19 cellular contexts compared by ENCODE assay signal in the genomic region with DNA sequence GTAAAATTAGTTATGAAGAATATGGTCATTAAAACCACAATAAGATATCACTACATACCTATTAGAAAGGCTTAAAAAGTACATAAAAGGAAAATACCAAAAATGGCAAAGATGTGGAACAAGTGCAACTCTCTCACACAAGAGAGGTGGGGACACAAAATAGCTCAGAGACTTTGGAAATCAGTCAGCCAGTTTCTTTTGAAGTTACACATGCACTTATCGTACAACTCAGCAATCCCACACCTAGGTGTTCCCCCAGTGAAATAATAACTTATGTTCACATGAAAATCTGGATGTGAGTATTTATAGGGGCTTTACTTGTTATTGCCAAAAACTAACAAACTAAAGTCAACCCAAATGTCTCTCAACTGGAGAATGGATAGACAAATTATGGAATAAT. TPM values are rescaled to one million over a fixed set of nuclear protein-coding genes. Genes with fewer than 3 reads are reported as not detected.
DNase-seq lines count a peak whose midpoint lies in the region; ATAC-seq, FAIRE-seq and TF ChIP-seq lines count a peak whose summit lies in the region.
"Had no signal": no experiment of that assay in that cellular context is flagged by ENCODE, and none has a peak within 500 bp of the region (broad histone marks: within the 10 kb centered on the region; RNA-seq: fewer than 3 reads in every experiment).

No MANE protein-coding gene starts in this region.

- SMC1A ChIA-PET in GM12878 (lab: Charles Lee; ENCODE audit: uncharacterized antibody, unreplicated experiment): interaction anchor here (0.9 kb wide), 1 partner anchor 124 kb away, joined by 3 read pairs; no protein-coding TSS in a partner anchor

- in situ Hi-C loops in GM12878 (cut with MboI): loop anchor here (25.0 kb wide), 1 partner anchor 647 kb away; no protein-coding TSS in a partner anchor

- no peak overlapping the region for H3K9ac ChIP-seq in GM12878 (ENCODE audit: control insufficient read depth, insufficient read depth, low read length)
- H3K9ac ChIP-seq: BLaER1 treated with 17β-estradiol and CSF1 and Interleukin-3, amounts not matched to agents 10 nM and 100 nM had no signal

- TF ChIP-seq EP300 in GM12878 (IDR thresholded peaks at IDR 0.05; ENCODE audit: borderline replicate concordance in 1 of 2, control insufficient read depth in 1 of 2, low read depth in 2 of 2, low read length in 2 of 2): no peak

- H3K4me3 Mint-ChIP-seq in activated T-cell treated with anti-CD3 and anti-CD28 coated beads, Interleukin-2, amount 50 U/mL, for 72 hours: no peak overlapping the region
- no peak overlapping the region for H3K4me3 Mint-ChIP-seq in activated CD8-positive, alpha-beta memory T cell treated with anti-CD3 and anti-CD28 coated beads, Interleukin-2, amount 10 ng/mL, durations not matched to agents 7 days and 5 days
- H3K4me3 Mint-ChIP-seq: B cell; CD8-positive, alpha-beta T cell had no signal

- TF ChIP-seq CTCF in GM12878 (IDR thresholded peaks at IDR 0.05 in 2 of 3, conservative IDR thresholded peaks at IDR 0.05 in 1 of 3; ENCODE audit: control insufficient read depth in 2 of 3, extremely low read depth in 1 of 3, insufficient read depth in 1 of 3, low read depth in 3 of 3, low read length in 3 of 3): no peak

- no peaks in the 10 kb centered on the region for H4K20me1 ChIP-seq in GM12878 (ENCODE audit: control insufficient read depth, insufficient read depth)
- H4K20me1 ChIP-seq: BLaER1 treated with 17β-estradiol and CSF1 and Interleukin-3, amounts not matched to agents 10 nM and 100 nM had no signal

- H3K4me1 ChIP-seq in GM12878 (ENCODE audit: control insufficient read depth, insufficient read depth, low read length): no peaks in the 10 kb centered on the region
- H3K4me1 ChIP-seq: BLaER1 treated with 17β-estradiol and CSF1 and Interleukin-3, amounts not matched to agents 10 nM and 100 nM; HAP-1 had no signal

- CTCF ChIA-PET in GM12878 (lab: Yijun Ruan, JAX): no interaction called here
- CTCF ChIA-PET in activated CD8-positive, alpha-beta memory T cell treated with anti-CD3 and anti-CD28 coated beads, Interleukin-2, amount 10 ng/mL, durations not matched to agents 7 days and 5 days (lab: Charles Lee): no interaction called here

- no peak overlapping the region for H2AFZ ChIP-seq in GM12878 (ENCODE audit: control insufficient read depth, low read depth, low read length)

- BruUV-seq in GM12878 (replicated peaks; lab: Mats Ljungman, UMichigan): no TSS peak

- peaks cover 15% of the 10 kb centered on the region for H3K27me3 Mint-ChIP-seq in activated T-cell treated with anti-CD3 and anti-CD28 coated beads, Interleukin-2, amount 50 U/mL, for 72 hours (ENCODE audit: low read depth)
- peaks cover 26% of the 10 kb centered on the region for H3K27me3 Mint-ChIP-seq in activated CD8-positive, alpha-beta memory T cell treated with anti-CD3 and anti-CD28 coated beads, Interleukin-2, amount 10 ng/mL, durations not matched to agents 7 days and 5 days

- intact Hi-C loops in GM12878 (cut with micrococcal nuclease; ENCODE audit: unreplicated experiment): loop anchor here (5.0 to 10.0 kb wide), 2 partner anchors 201 to 252 kb away; no protein-coding TSS in a partner anchor

- H3K27me3 ChIP-seq in GM12878 (replicated peaks in 1 of 2; ENCODE audit: control insufficient read depth in 2 of 2, insufficient read depth in 2 of 2, low read length in 1 of 2): no peaks in the 10 kb centered on the region
- H3K27me3 ChIP-seq: BLaER1 treated with 17β-estradiol and CSF1 and Interleukin-3, amounts not matched to agents 10 nM and 100 nM had no signal

- peaks cover 3 to 4% of the 10 kb centered on the region in 2 donors for H3K9me3 Mint-ChIP-seq in activated T-cell treated with anti-CD3 and anti-CD28 coated beads, Interleukin-2, amount 50 U/mL, for 72 hours
- no peaks in the 10 kb centered on the region for H3K9me3 Mint-ChIP-seq in activated CD8-positive, alpha-beta memory T cell treated with anti-CD3 and anti-CD28 coated beads, Interleukin-2, amount 10 ng/mL, durations not matched to agents 7 days and 5 days (ENCODE audit: low read depth)
- H3K9me3 Mint-ChIP-seq: CD8-positive, alpha-beta T cell had no signal

- peak; percentile 79 to 85 for ATAC-seq in activated T-cell treated with anti-CD3 and anti-CD28 coated beads, Interleukin-2, amount 50 U/mL, for 72 hours (replicated peaks in 1 of 2)
- ATAC-seq in GM18868 (IDR thresholded peaks at IDR 0.05; ENCODE audit: unreplicated experiment) (peak; percentile 44), GM12878 (peak; percentile 46; the same call in 2 of the 3 replicates), GM18870 (IDR thresholded peaks at IDR 0.05; ENCODE audit: unreplicated experiment) (no peak)
- no peak for ATAC-seq in activated CD8-positive, alpha-beta memory T cell treated with anti-CD3 and anti-CD28 coated beads, Interleukin-2, amount 10 ng/mL, durations not matched to agents 7 days and 5 days
- ATAC-seq: CD8-positive, alpha-beta T cell had no signal

- H3K27ac ChIP-seq in GM12878 (ENCODE audit: control insufficient read depth, insufficient read depth): no peak overlapping the region
- H3K27ac ChIP-seq: BLaER1 treated with 17β-estradiol and CSF1 and Interleukin-3, amounts not matched to agents 10 nM and 100 nM; HL-60 had no signal

- H3K4me2 ChIP-seq in GM12878 (ENCODE audit: control insufficient read depth, insufficient read depth): no peak overlapping the region
- H3K4me2 ChIP-seq: BLaER1 treated with 17β-estradiol and CSF1 and Interleukin-3, amounts not matched to agents 10 nM and 100 nM had no signal

- POLR2A ChIA-PET in GM12878 (lab: Charles Lee): interaction anchor here (0.5 kb wide), 1 partner anchor 113 kb away, joined by 3 read pairs; no protein-coding TSS in a partner anchor

- no peak for FAIRE-seq in GM12878 (lab: Jason Lieb, UNC)
- FAIRE-seq: GM12891, GM18507, H1 had no signal

- H3K36me3 ChIP-seq in GM12878 (ENCODE audit: control insufficient read depth in 2 of 2, insufficient read depth in 2 of 2, low read length in 1 of 2): no peaks in the 10 kb centered on the region
- H3K36me3 ChIP-seq: BLaER1 treated with 17β-estradiol and CSF1 and Interleukin-3, amounts not matched to agents 10 nM and 100 nM; HAP-1 had no signal

- RAD21 ChIA-PET in GM12878 (lab: Charles Lee; ENCODE audit: unreplicated experiment): no interaction called here

- no peaks in the 10 kb centered on the region for H3K9me3 ChIP-seq in GM12878 (replicated peaks; ENCODE audit: control insufficient read depth, insufficient read depth, low read length)
- H3K9me3 ChIP-seq: HAP-1 had no signal

- peaks cover 26% of the 10 kb centered on the region for H3K4me1 Mint-ChIP-seq in activated T-cell treated with anti-CD3 and anti-CD28 coated beads, Interleukin-2, amount 50 U/mL, for 72 hours (ENCODE audit: low read depth)
- H3K4me1 Mint-ChIP-seq in activated CD8-positive, alpha-beta memory T cell treated with anti-CD3 and anti-CD28 coated beads, Interleukin-2, amount 10 ng/mL, durations not matched to agents 7 days and 5 days: peaks cover 6% of the 10 kb centered on the region

- DNase-seq in activated T-cell treated with anti-CD3 and anti-CD28 coated beads, Interleukin-2, amount 50 U/mL, for 72 hours: no peak
- no peak for DNase-seq in activated T-cell treated with anti-CD3 and anti-CD28 coated beads, Interleukin-2, amount 50 U/mL, for 1 hour
- DNase-seq in GM12878 (ENCODE audit: low read depth, low spot score) (no peak), H4 (ENCODE audit: low spot score) (no peak)
- no peak for DNase-seq in activated CD8-positive, alpha-beta memory T cell treated with anti-CD3 and anti-CD28 coated beads, Interleukin-2, amount 10 ng/mL, durations not matched to agents 7 days and 5 days
- DNase-seq: 8988T; Calu3; CD8-positive, alpha-beta T cell; DMS79 treated with DMSO at 0.1 percent for 48 hours; GF-D8 had no signal

- peaks cover 5 to 11% of the 10 kb centered on the region in 2 donors for H3K36me3 Mint-ChIP-seq in activated T-cell treated with anti-CD3 and anti-CD28 coated beads, Interleukin-2, amount 50 U/mL, for 72 hours (ENCODE audit: insufficient read depth in 2 of 2)
- H3K36me3 Mint-ChIP-seq in activated CD8-positive, alpha-beta memory T cell treated with anti-CD3 and anti-CD28 coated beads, Interleukin-2, amount 10 ng/mL, durations not matched to agents 7 days and 5 days: peaks cover 11% of the 10 kb centered on the region
- H3K36me3 Mint-ChIP-seq: CD8-positive, alpha-beta T cell had no signal

- H3K4me3 ChIP-seq in GM12878: no peak overlapping the region
- H3K4me3 ChIP-seq: BLaER1 treated with 17β-estradiol and CSF1 and Interleukin-3, amounts not matched to agents 10 nM and 100 nM; HAP-1 had no signal

- H3K79me2 ChIP-seq in GM12878 (ENCODE audit: control insufficient read depth, insufficient read depth, low read length): no peaks in the 10 kb centered on the region

- TF ChIP-seq RAD21 in GM12878 (IDR thresholded peaks at IDR 0.05; ENCODE audit: insufficient read depth, low read depth, low read length): no peak

- no peak overlapping the region for H3K27ac Mint-ChIP-seq in activated T-cell treated with anti-CD3 and anti-CD28 coated beads, Interleukin-2, amount 50 U/mL, for 72 hours
- no peak overlapping the region for H3K27ac Mint-ChIP-seq in activated CD8-positive, alpha-beta memory T cell treated with anti-CD3 and anti-CD28 coated beads, Interleukin-2, amount 10 ng/mL, durations not matched to agents 7 days and 5 days
- H3K27ac Mint-ChIP-seq: B cell; CD8-positive, alpha-beta T cell had no signal

- no peak for TF ChIP-seq POLR2A in GM12878 (IDR thresholded peaks at IDR 0.05; ENCODE audit: low read depth, low read length)

- WGBS in GM12878 (ENCODE audit: insufficient coverage, insufficient replicate concordance, low lambda C conversion rate, missing lambda C conversion rate): 4% methylated on average over 1 of the region's 1 CpG

RNA-seq across cellular contexts. Expression of gene RICTOR, which starts 9.8 kb away (rescaled TPM):
- 10 to 100 TPM; 34.6 to 47.0 TPM for total RNA-seq in activated T-cell treated with anti-CD3 and anti-CD28 coated beads, Interleukin-2, amount 50 U/mL, for 72 hours
- 293 and 299 TPM in 2 replicates for total RNA-seq in GM12878 (2013; cell fraction: nucleolus; rRNA removed)
- total RNA-seq in GM12878 (2014; rRNA removed): 12.4 and 18.2 TPM in 2 replicates
- 16.0 and 16.3 TPM in 2 replicates for total RNA-seq in GM12878 (2014; rRNA removed; fragmentation: Illumina TruSeq; extraction: Trizol)
- 14.4 and 15.4 TPM in 2 replicates for total RNA-seq in GM12878 (2021)
- 3.8 TPM for polyA plus RNA-seq in GM12878 (2011; ENCODE audit: low read depth)
- polyA plus RNA-seq in GM12878 (2011; rRNA removed): 23.0 and 37.1 TPM in 2 replicates
- 7.1 and 9.3 TPM in 2 replicates for polyA plus RNA-seq in GM12878 (2011; cell fraction: cytosol; rRNA removed)
- polyA plus RNA-seq in GM12878 (2011; cell fraction: nucleus; rRNA removed): 41.4 and 51.7 TPM in 2 replicates
- 7.5 and 8.9 TPM in 2 replicates for polyA plus RNA-seq in GM12878 (2012)
- polyA plus RNA-seq in GM12878 (2014; fragmentation: Illumina TruSeq; extraction: Trizol): 7.9 and 11.1 TPM in 2 replicates
- 1 to 10 TPM; 2.7 to 5.4 TPM for polyA plus RNA-seq in GM12878 (2014; fragmentation: Nextera tagmentation; extraction: Ambion mirVana)
- 4.6 and 5.3 TPM in 2 replicates for polyA plus RNA-seq in GM12878 (2014; rRNA removed)
- 1 to 10 TPM; 4.9 to 5.8 TPM for polyA plus RNA-seq in GM12878 (2016; fragmentation: Nextera tagmentation; extraction: Ambion mirVana)
- polyA minus RNA-seq in GM12878 (2011; rRNA and poly(A)+ RNA removed): 77.4 and 118 TPM in 2 replicates
- polyA minus RNA-seq in GM12878 (2011; cell fraction: cytosol; rRNA and poly(A)+ RNA removed): 13.0 and 14.6 TPM in 2 replicates
- 82.8 and 110 TPM in 2 replicates for polyA minus RNA-seq in GM12878 (2011; cell fraction: nucleus; rRNA and poly(A)+ RNA removed)
- total RNA-seq in H4 (2014; rRNA removed; shearing (Covaris generic)): 11.9 and 12.2 TPM in 2 replicates
- total RNA-seq in activated CD8-positive, alpha-beta memory T cell treated with anti-CD3 and anti-CD28 coated beads, Interleukin-2, amount 10 ng/mL, durations not matched to agents 7 days and 5 days: 10 to 100 TPM; 40.2 to 50.5 TPM

Comparison
In these comparisons a context has a peak if more than half of its experiments do, and no peak if none do; other contexts are left out.
1. ATAC-seq: peak in activated T-cell treated with anti-CD3 and anti-CD28 coated beads, Interleukin-2, amount 50 U/mL, for 72 hours (2 of 2), GM18868 (single experiment) and GM12878 (single experiment); none in activated CD8-positive, alpha-beta memory T cell treated with anti-CD3 and anti-CD28 coated beads, Interleukin-2, amount 10 ng/mL, durations not matched to agents 7 days and 5 days (single experiment) and GM18870 (single experiment).